Comparison of ENCODE assay signal across 12 cellular contexts in the genomic region with DNA sequence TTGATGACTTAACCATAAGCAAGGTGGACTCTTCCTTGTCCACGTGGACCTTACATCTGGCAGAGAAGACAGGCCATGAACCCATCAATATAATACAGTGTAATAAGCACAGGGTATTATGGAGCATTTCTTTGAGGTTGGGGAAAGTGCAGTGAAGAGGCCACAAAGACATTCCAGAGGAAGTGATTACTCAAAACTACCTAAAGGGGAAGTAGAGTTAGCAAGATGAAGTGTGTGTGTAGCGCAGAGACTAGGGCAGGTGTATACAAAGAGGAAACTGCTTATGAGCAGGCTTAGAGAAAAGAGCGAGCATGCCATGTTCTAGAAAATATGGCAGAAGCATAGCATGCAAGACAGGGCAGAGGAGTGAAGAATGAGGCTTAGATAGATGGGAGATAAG. TPM values are rescaled to one million over a fixed set of nuclear protein-coding genes. Genes with fewer than 3 reads are reported as not detected.
DNase-seq lines count a peak whose midpoint lies in the region; ATAC-seq and TF ChIP-seq lines count a peak whose summit lies in the region.
"Had no signal": no experiment of that assay in that cellular context is flagged by ENCODE, and none has a peak within 500 bp of the region (broad histone marks: within the 10 kb centered on the region; RNA-seq: fewer than 3 reads in every experiment).

No MANE protein-coding gene starts in this region.

- no peaks in the 10 kb centered on the region for H3K36me3 ChIP-seq in heart right ventricle
- H3K36me3 ChIP-seq: Peyer's patch, suprapubic skin had no signal

- peaks cover 7 to 13% of the 10 kb centered on the region in 2 donors for H3K27me3 Mint-ChIP-seq in natural killer cell (ENCODE audit: low read depth in 2 of 2)

- H3K4me3 Mint-ChIP-seq in natural killer cell: no peak overlapping the region

- H3K4me1 ChIP-seq in heart right ventricle: peaks cover 0 to 5% (median 0%) of the 10 kb centered on the region in 9 donors
- H3K4me1 ChIP-seq: Peyer's patch, suprapubic skin had no signal

- no peak for TF ChIP-seq CTCF in natural killer cell (IDR thresholded peaks at IDR 0.05)
- no peak for TF ChIP-seq CTCF in heart right ventricle (IDR thresholded peaks at IDR 0.05)

- 82 to 84% methylated on average over 3 of the region's 3 CpGs for WGBS in heart right ventricle, 2 donors

- no peak overlapping the region for H3K4me3 ChIP-seq in heart right ventricle
- H3K4me3 ChIP-seq: GM23248, Peyer's patch, suprapubic skin had no signal

- no peaks in the 10 kb centered on the region for H3K9me3 Mint-ChIP-seq in natural killer cell

- no peaks in the 10 kb centered on the region for H3K9me3 ChIP-seq in heart right ventricle
- H3K9me3 ChIP-seq: Peyer's patch, suprapubic skin had no signal

- no peak overlapping the region for H3K27ac ChIP-seq in heart right ventricle
- H3K27ac ChIP-seq: GM23248, Peyer's patch, suprapubic skin had no signal

- no peaks in the 10 kb centered on the region for H3K4me1 Mint-ChIP-seq in natural killer cell

- peaks cover 0 to 3% (median 0%) of the 10 kb centered on the region in 7 donors for H3K27me3 ChIP-seq in heart right ventricle
- H3K27me3 ChIP-seq: Peyer's patch, suprapubic skin had no signal

- H3K27ac Mint-ChIP-seq in natural killer cell: no peak overlapping the region

- DNase-seq in KG1 (lab: John Stamatoyannopoulos, UW) (peak; percentile 55), natural killer cell (no peak), HuH-7 (ENCODE audit: low spot score) (no peak), cerebellum (ENCODE audit: low spot score) (no peak), left ventricle myocardium superior (no peak), heart right ventricle (no peak)
- DNase-seq: GM23248 had no signal

- intact Hi-C loops in natural killer cell (cut with micrococcal nuclease): no loop called here
- intact Hi-C loops in left ventricle myocardium superior (cut with micrococcal nuclease): no loop called here
- intact Hi-C loops in heart right ventricle (cut with DNase I): no loop called here

- H3K36me3 Mint-ChIP-seq in natural killer cell: no peaks in the 10 kb centered on the region

- ATAC-seq in GM19035 (IDR thresholded peaks at IDR 0.05; ENCODE audit: unreplicated experiment) (peak; percentile 97), HG02623 (IDR thresholded peaks at IDR 0.05; ENCODE audit: unreplicated experiment) (peak; percentile 100), natural killer cell (peak in 2 of 3 donors; percentile 22 to 69), left ventricle myocardium superior (no peak), heart right ventricle (no peak)

RNA-seq across cellular contexts. Expression of a gene that starts 17.9 kb away (rescaled TPM):
- not detected for total RNA-seq in natural killer cell
- total RNA-seq in cerebellum: 3.1 TPM
- total RNA-seq in left ventricle myocardium superior: 2.2 TPM
- total RNA-seq in heart right ventricle: 10 to 100 TPM in 1 of 10 donors, 1 to 10 TPM in 9; 1.3 to 22.7 (median 3.5) TPM
- 1 to 10 TPM; 2.9 to 6.6 TPM for polyA plus RNA-seq in heart right ventricle
- total RNA-seq: fibroblast of villous mesenchyme, GM23248 had no signal
- polyA plus RNA-seq: GM23248 had no signal

Comparison
In these comparisons a context has a peak if more than half of its experiments do, and no peak if none do; other contexts are left out.
1. ATAC-seq: peak in GM19035 (single experiment), HG02623 (single experiment) and natural killer cell (2 of 3); none in left ventricle myocardium superior (single experiment) and heart right ventricle (0 of 8).